6 cellular contexts compared by ENCODE assay signal in genomic region chr7:34507191-34507590, GRCh38.
"Had no signal": no experiment of that assay in that cellular context is flagged by ENCODE, and none has a peak within 500 bp of the region (broad histone marks: within the 10 kb centered on the region; RNA-seq: fewer than 3 reads in every experiment).

No MANE protein-coding gene starts in this region.

- H3K4me2 ChIP-seq: KMS-11 had no signal

- ATAC-seq: K562 had no signal

- DNase-seq: KBM-7, KG1 had no signal

- H3K9ac ChIP-seq: KMS-11 had no signal

- H3K27ac ChIP-seq: HL-60, KMS-11 had no signal

- H3K4me3 ChIP-seq: K562 had no signal

- FAIRE-seq: HTR-8/SVneo, K562 had no signal
